Comparison of ENCODE assay signal across 1 cellular context in genomic region chr16:87837627-87838289, GRCh38.
TF ChIP-seq lines count a peak whose summit lies in the region.

No MANE protein-coding gene starts in this region.

TF ChIP-seq in A549, 52 proteins besides CTCF, POLR2A, EP300 and RAD21 (continued from another document):
- TF ChIP-seq, protein P1, sequence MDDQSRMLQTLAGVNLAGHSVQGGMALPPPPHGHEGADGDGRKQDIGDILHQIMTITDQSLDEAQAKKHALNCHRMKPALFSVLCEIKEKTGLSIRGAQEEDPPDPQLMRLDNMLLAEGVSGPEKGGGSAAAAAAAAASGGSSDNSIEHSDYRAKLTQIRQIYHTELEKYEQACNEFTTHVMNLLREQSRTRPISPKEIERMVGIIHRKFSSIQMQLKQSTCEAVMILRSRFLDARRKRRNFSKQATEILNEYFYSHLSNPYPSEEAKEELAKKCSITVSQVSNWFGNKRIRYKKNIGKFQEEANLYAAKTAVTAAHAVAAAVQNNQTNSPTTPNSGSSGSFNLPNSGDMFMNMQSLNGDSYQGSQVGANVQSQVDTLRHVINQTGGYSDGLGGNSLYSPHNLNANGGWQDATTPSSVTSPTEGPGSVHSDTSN (IDR thresholded peaks at IDR 0.05): no peak
- no peak for TF ChIP-seq NR3C1 (IDR thresholded peaks at IDR 0.05)
- TF ChIP-seq ZFP36 (IDR thresholded peaks at IDR 0.05; ENCODE audit: borderline replicate concordance, partially characterized antibody): no peak
- no peak for TF ChIP-seq ELK1 (IDR thresholded peaks at IDR 0.05; ENCODE audit: low read depth, low read length)
- TF ChIP-seq, protein P2, sequence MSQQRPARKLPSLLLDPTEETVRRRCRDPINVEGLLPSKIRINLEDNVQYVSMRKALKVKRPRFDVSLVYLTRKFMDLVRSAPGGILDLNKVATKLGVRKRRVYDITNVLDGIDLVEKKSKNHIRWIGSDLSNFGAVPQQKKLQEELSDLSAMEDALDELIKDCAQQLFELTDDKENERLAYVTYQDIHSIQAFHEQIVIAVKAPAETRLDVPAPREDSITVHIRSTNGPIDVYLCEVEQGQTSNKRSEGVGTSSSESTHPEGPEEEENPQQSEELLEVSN (IDR thresholded peaks at IDR 0.05; ENCODE audit: borderline replicate concordance, low read depth): 0 out of 2 replicates have a peak, but pooled peaks have one; percentile 28
- TF ChIP-seq EHF (CRISPR knock-in tag; IDR thresholded peaks at IDR 0.05): peak; percentile 34; the same call in 1 of the 2 replicates
- peak in 1 of 2 experiments; percentile 9; a peak in 2 of 5 replicates for TF ChIP-seq JUN (IDR thresholded peaks at IDR 0.05)
- peak; percentile 79 for TF ChIP-seq HOXA7 (CRISPR knock-in tag; IDR thresholded peaks at IDR 0.05)
- no peak for TF ChIP-seq PHF8 (IDR thresholded peaks at IDR 0.05; ENCODE audit: borderline replicate concordance, low read depth)
- TF ChIP-seq FOSL2 (IDR thresholded peaks at IDR 0.05): no peak
- TF ChIP-seq FOSL2 (CRISPR knock-in tag; IDR thresholded peaks at IDR 0.05): no peak
- no peak for TF ChIP-seq RCOR1 (IDR thresholded peaks at IDR 0.05; ENCODE audit: low read depth, low read length)
